Comparison of ENCODE assay signal across 19 cellular contexts in the genomic region with DNA sequence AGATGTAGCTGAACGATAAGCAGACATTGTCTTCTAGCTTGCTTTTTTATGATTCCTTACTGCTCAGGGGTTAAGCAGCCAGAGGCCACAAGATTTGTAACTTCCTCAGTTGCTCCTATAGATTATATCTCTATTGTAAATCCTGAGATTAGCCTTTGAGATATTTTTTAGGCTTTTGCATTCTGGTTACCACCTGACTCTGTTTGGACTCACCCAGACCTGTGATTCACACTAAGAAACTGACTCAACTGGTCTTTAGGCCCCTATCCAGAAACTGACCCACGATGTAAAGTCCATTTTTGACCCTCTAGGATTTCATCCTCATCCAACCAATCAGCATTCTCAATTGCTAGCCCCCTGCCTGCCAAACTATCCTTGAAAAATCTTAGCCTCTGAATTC.
DNase-seq lines count a peak whose midpoint lies in the region; TF ChIP-seq lines count a peak whose summit lies in the region.
"Had no signal": no experiment of that assay in that cellular context is flagged by ENCODE, and none has a peak within 500 bp of the region (broad histone marks: within the 10 kb centered on the region; RNA-seq: fewer than 3 reads in every experiment).

No MANE protein-coding gene starts in this region.

- no peaks in the 10 kb centered on the region for H3K79me2 ChIP-seq in GM23248 (ENCODE audit: insufficient read depth)
- no peaks in the 10 kb centered on the region for H3K79me2 ChIP-seq in Loucy (ENCODE audit: insufficient read depth, low read length)
- H3K79me2 ChIP-seq in fibroblast of lung (ENCODE audit: control insufficient read depth, insufficient read depth, low read length) = no peaks in the 10 kb centered on the region
- H3K79me2 ChIP-seq in osteoblast (ENCODE audit: insufficient read depth, low read length) = no peaks in the 10 kb centered on the region

- H3K9me3 ChIP-seq in GM23248 (ENCODE audit: low read depth) (no peaks in the 10 kb centered on the region), Loucy (ENCODE audit: insufficient read depth, low read depth, low read length) (no peaks in the 10 kb centered on the region), fibroblast of lung (ENCODE audit: control insufficient read depth, insufficient read depth, low read depth, low read length) (no peaks in the 10 kb centered on the region), osteoblast (ENCODE audit: low read depth, low read length) (no peaks in the 10 kb centered on the region), endodermal cell (ENCODE audit: control insufficient read depth, low read length) (no peaks in the 10 kb centered on the region)
- H3K9me3 ChIP-seq: BLaER1, SJSA1 had no signal

- no peaks in the 10 kb centered on the region for H3K36me3 Mint-ChIP-seq in activated naive CD4-positive, alpha-beta T cell treated with anti-CD3 and anti-CD28 coated beads, Interleukin-2, amount 10 ng/mL, durations not matched to agents 7 days and 5 days
- no peaks in the 10 kb centered on the region for H3K36me3 Mint-ChIP-seq in endodermal cell (ENCODE audit: low read depth)

- H3K4me1 ChIP-seq in GM23248 (ENCODE audit: insufficient read depth) (0 out of 2 replicates have a peak, but pooled peaks cover 13% of the 10 kb centered on the region), Loucy (ENCODE audit: insufficient read depth, low read length, poor library complexity, severe bottlenecking) (peaks cover 16% of the 10 kb centered on the region), fibroblast of lung (ENCODE audit: control insufficient read depth, extremely low read depth, insufficient read depth, low read length) (no peaks in the 10 kb centered on the region), osteoblast (ENCODE audit: insufficient read depth, low read length) (peaks cover 8% of the 10 kb centered on the region), endodermal cell (ENCODE audit: control insufficient read depth, insufficient read depth, low read length) (peaks cover 6% of the 10 kb centered on the region)
- H3K4me1 ChIP-seq: BLaER1, SJSA1 had no signal

- H3K27ac ChIP-seq in GM23248 (no peak overlapping the region), fibroblast of lung (ENCODE audit: insufficient read depth, low read length) (no peak overlapping the region), osteoblast (ENCODE audit: low read depth, low read length) (no peak overlapping the region), endodermal cell (ENCODE audit: low read depth, low read length) (no peak overlapping the region)
- H3K27ac ChIP-seq: BLaER1, KMS-11, SJSA1 had no signal

- H3K9me2 ChIP-seq in GM23248 (ENCODE audit: insufficient read depth) (no peaks in the 10 kb centered on the region), Loucy (replicated peaks; ENCODE audit: low read depth, low read length) (no peaks in the 10 kb centered on the region)

- in situ Hi-C loops in GM23248 (cut with MboI) = no loop called here

- DNase-seq in GM23248 = peak; percentile 51
- peak in 1 of 2 donors; percentile 10 for DNase-seq in fibroblast of lung (ENCODE audit: low read depth in 2 of 2)
- no peak for DNase-seq in osteoblast (ENCODE audit: insufficient read length, low spot score, missing footprints)
- DNase-seq in activated naive CD4-positive, alpha-beta T cell treated with anti-CD3 and anti-CD28 coated beads, Interleukin-2, amount 10 ng/mL, durations not matched to agents 7 days and 5 days = no peak
- no peak for DNase-seq in endodermal cell
- no peak for DNase-seq in activated T-cell treated with anti-CD3 and anti-CD28 coated beads, Interleukin-2, amount 50 U/mL, for 1 hour
- DNase-seq: ACHN; CD4-positive, alpha-beta T cell; COR-L47; DMS79 treated with DMSO at 0.1 percent for 48 hours; NCI-H1694; NCI-H2081 treated with DMSO at 0.1 percent for 48 hours; NCI-H2171 treated with DMSO at 0.1 percent for 48 hours; NCI-H524 treated with DMSO at 0.1 percent for 48 hours; NCI-H82 had no signal

- CTCF ChIA-PET in activated naive CD4-positive, alpha-beta T cell treated with anti-CD3 and anti-CD28 coated beads, Interleukin-2, amount 10 ng/mL, durations not matched to agents 7 days and 5 days (lab: Charles Lee) = no interaction called here

- no peak overlapping the region for H3K4me2 ChIP-seq in GM23248 (ENCODE audit: unreplicated experiment)
- peak overlapping the region; percentile 5 for H3K4me2 ChIP-seq in Loucy (ENCODE audit: low read depth, low read length, poor library complexity, severe bottlenecking)
- H3K4me2 ChIP-seq in fibroblast of lung (ENCODE audit: extremely low read depth, insufficient read depth, low read length) = no peak overlapping the region
- H3K4me2 ChIP-seq in osteoblast (ENCODE audit: insufficient read depth, low read length) = no peak overlapping the region
- H3K4me2 ChIP-seq: BLaER1, KMS-11 had no signal

- H3K4me3 ChIP-seq in GM23248 (no peak overlapping the region), Loucy (ENCODE audit: low read length, poor library complexity, severe bottlenecking) (no peak overlapping the region), fibroblast of lung (replicated peaks in 1 of 4; ENCODE audit: control extremely low read depth in 1 of 4, insufficient read depth in 1 of 4, low read depth in 3 of 4, low read length in 4 of 4) (no peak overlapping the region), osteoblast (ENCODE audit: insufficient read depth, low read length) (no peak overlapping the region), endodermal cell (ENCODE audit: low read length) (no peak overlapping the region)
- H3K4me3 ChIP-seq: BLaER1, SJSA1 had no signal

- H3K36me3 ChIP-seq in GM23248 (ENCODE audit: low read depth) (no peaks in the 10 kb centered on the region), Loucy (ENCODE audit: insufficient read depth, low read length) (no peaks in the 10 kb centered on the region), fibroblast of lung (ENCODE audit: control insufficient read depth, insufficient read depth, low read length) (no peaks in the 10 kb centered on the region), osteoblast (ENCODE audit: insufficient read depth, low read length) (no peaks in the 10 kb centered on the region), endodermal cell (ENCODE audit: control insufficient read depth, insufficient read depth, low read length) (no peaks in the 10 kb centered on the region)
- H3K36me3 ChIP-seq: BLaER1, SJSA1 had no signal

- H2AFZ ChIP-seq in GM23248 (peak overlapping the region; percentile 4; the same call in 1 of the 2 replicates), Loucy (ENCODE audit: low read length) (peak overlapping the region; percentile 68; the same call in 1 of the 2 replicates), fibroblast of lung (ENCODE audit: low read length) (peak overlapping the region; percentile 34), osteoblast (ENCODE audit: low read length) (peak overlapping the region; percentile 77)

- no peak overlapping the region for H3K4me3 Mint-ChIP-seq in activated naive CD4-positive, alpha-beta T cell treated with anti-CD3 and anti-CD28 coated beads, Interleukin-2, amount 10 ng/mL, durations not matched to agents 7 days and 5 days
- no peak overlapping the region for H3K4me3 Mint-ChIP-seq in endodermal cell
- H3K4me3 Mint-ChIP-seq: CD4-positive, alpha-beta T cell had no signal

- H3K27ac Mint-ChIP-seq in activated naive CD4-positive, alpha-beta T cell treated with anti-CD3 and anti-CD28 coated beads, Interleukin-2, amount 10 ng/mL, durations not matched to agents 7 days and 5 days = no peak overlapping the region
- no peak overlapping the region for H3K27ac Mint-ChIP-seq in endodermal cell
- H3K27ac Mint-ChIP-seq: CD4-positive, alpha-beta T cell had no signal

- H3K9me3 Mint-ChIP-seq in activated naive CD4-positive, alpha-beta T cell treated with anti-CD3 and anti-CD28 coated beads, Interleukin-2, amount 10 ng/mL, durations not matched to agents 7 days and 5 days = no peaks in the 10 kb centered on the region
- no peaks in the 10 kb centered on the region for H3K9me3 Mint-ChIP-seq in endodermal cell

- no peaks in the 10 kb centered on the region for H3K4me1 Mint-ChIP-seq in activated naive CD4-positive, alpha-beta T cell treated with anti-CD3 and anti-CD28 coated beads, Interleukin-2, amount 10 ng/mL, durations not matched to agents 7 days and 5 days
- H3K4me1 Mint-ChIP-seq in endodermal cell = peaks cover 3% of the 10 kb centered on the region

- WGBS in GM23248 (ENCODE audit: low coverage in 1 of 2, low lambda C conversion rate in 2 of 2, missing lambda C conversion rate in 2 of 2), 2 experiments = 34 to 40% methylated on average over 2 of the region's 2 CpGs
- 89 to 100% methylated on average over 1 to 2 of the region's 2 CpGs for WGBS in endodermal cell (ENCODE audit: insufficient coverage in 1 of 2, insufficient read length in 1 of 2), 2 experiments

- H3K9ac ChIP-seq in GM23248 (no peak overlapping the region), Loucy (ENCODE audit: low read depth, low read length, poor library complexity, severe bottlenecking) (no peak overlapping the region), fibroblast of lung (ENCODE audit: insufficient read depth, low read length) (no peak overlapping the region), endodermal cell (ENCODE audit: extremely low read depth, low read length, poor library complexity, severe bottlenecking) (no peak overlapping the region)
- H3K9ac ChIP-seq: BLaER1, KMS-11 had no signal

- H3F3A ChIP-seq in GM23248 (ENCODE audit: insufficient read depth) = peaks cover 16% of the 10 kb centered on the region
- H3F3A ChIP-seq in Loucy (ENCODE audit: low read depth) = no peaks in the 10 kb centered on the region

- no peaks in the 10 kb centered on the region for H3K27me3 ChIP-seq in GM23248 (replicated peaks; ENCODE audit: insufficient read depth)
- H3K27me3 ChIP-seq in Loucy (ENCODE audit: insufficient read depth, low read length, poor library complexity, severe bottlenecking) = no peaks in the 10 kb centered on the region
- no peaks in the 10 kb centered on the region for H3K27me3 ChIP-seq in fibroblast of lung (ENCODE audit: control insufficient read depth, insufficient read depth, low read length)
- H3K27me3 ChIP-seq in osteoblast (ENCODE audit: insufficient read depth, low read length) = no peaks in the 10 kb centered on the region
- no peaks in the 10 kb centered on the region for H3K27me3 ChIP-seq in endodermal cell (ENCODE audit: control insufficient read depth, insufficient read depth, low read length, poor library complexity, severe bottlenecking)
- H3K27me3 ChIP-seq: BLaER1, SJSA1 had no signal

- H3K27me3 Mint-ChIP-seq in activated naive CD4-positive, alpha-beta T cell treated with anti-CD3 and anti-CD28 coated beads, Interleukin-2, amount 10 ng/mL, durations not matched to agents 7 days and 5 days = no peaks in the 10 kb centered on the region
- no peaks in the 10 kb centered on the region for H3K27me3 Mint-ChIP-seq in endodermal cell (ENCODE audit: insufficient read depth)
- H3K27me3 Mint-ChIP-seq: CD4-positive, alpha-beta T cell had no signal

- no peak for TF ChIP-seq CTCF in Loucy (conservative IDR thresholded peaks at IDR 0.05; ENCODE audit: low read length)
- no peak for TF ChIP-seq CTCF in fibroblast of lung (conservative IDR thresholded peaks at IDR 0.05 in 1 of 2, IDR thresholded peaks at IDR 0.05 in 1 of 2; ENCODE audit: low read depth in 1 of 2, low read length in 2 of 2)
- no peak for TF ChIP-seq CTCF in osteoblast (IDR thresholded peaks at IDR 0.05; ENCODE audit: extremely low read depth, low read depth, low read length)
- no peak for TF ChIP-seq CTCF in endodermal cell (conservative IDR thresholded peaks at IDR 0.05)

- H4K20me1 ChIP-seq in GM23248 (ENCODE audit: insufficient read depth) (no peaks in the 10 kb centered on the region), Loucy (ENCODE audit: insufficient read depth, low read length, poor library complexity, severe bottlenecking) (no peaks in the 10 kb centered on the region), fibroblast of lung (ENCODE audit: control insufficient read depth, extremely low read depth, insufficient read depth, low read length) (no peaks in the 10 kb centered on the region), osteoblast (ENCODE audit: insufficient read depth, low read length) (no peaks in the 10 kb centered on the region)
- H4K20me1 ChIP-seq: BLaER1 had no signal

Comparison
In these comparisons a context has a peak if more than half of its experiments do, and no peak if none do; other contexts are left out.
1. H2AFZ ChIP-seq: peak in every context shown above with its lines; median percentile 77 in osteoblast; 68 in Loucy; 34 in fibroblast of lung; 4 in GM23248.